Comparison of ENCODE assay signal across 1 cellular context in genomic region chr1:52179073-52179472, GRCh38.
TF ChIP-seq lines count a peak whose summit lies in the region.

No MANE protein-coding gene starts in this region.

TF ChIP-seq in HEK293, 187 proteins besides CTCF, POLR2A, EP300 and RAD21 (continued from another document and continues in another):
- TF ChIP-seq ZBTB44 (tag by site-specific recombination; IDR thresholded peaks at IDR 0.05) (no peak), ZNF169 (tag by site-specific recombination; IDR thresholded peaks at IDR 0.05) (no peak), ZNF24 (tag by site-specific recombination; IDR thresholded peaks at IDR 0.05) (no peak), ZNF362 (tag by site-specific recombination; IDR thresholded peaks at IDR 0.05) (no peak), PRDM10 (tag by site-specific recombination; IDR thresholded peaks at IDR 0.05) (no peak), OVOL3 (tag by site-specific recombination; IDR thresholded peaks at IDR 0.05) (no peak), ZNF654 (tag by site-specific recombination; IDR thresholded peaks at IDR 0.05; ENCODE audit: low read depth) (no peak), ZNF26 (tag by site-specific recombination; IDR thresholded peaks at IDR 0.05) (no peak), ZNF768 (tag by site-specific recombination; IDR thresholded peaks at IDR 0.05) (no peak), ZNF449 (tag by site-specific recombination; IDR thresholded peaks at IDR 0.05) (no peak), ZNF621 (tag by site-specific recombination; IDR thresholded peaks at IDR 0.05) (no peak), ZNF274 (IDR thresholded peaks at IDR 0.05; ENCODE audit: low read length) (no peak), ZNF274 (tag by site-specific recombination; IDR thresholded peaks at IDR 0.05; ENCODE audit: borderline replicate concordance) (no peak), ZNF148 (tag by site-specific recombination; IDR thresholded peaks at IDR 0.05; ENCODE audit: borderline replicate concordance) (no peak), SCRT1 (tag by site-specific recombination; IDR thresholded peaks at IDR 0.05; ENCODE audit: borderline replicate concordance) (no peak), GLI4 (tag by site-specific recombination; IDR thresholded peaks at IDR 0.05) (no peak), ZBTB8A (tag by site-specific recombination; IDR thresholded peaks at IDR 0.05) (no peak), FEZF1 (tag by site-specific recombination; IDR thresholded peaks at IDR 0.05) (no peak), ZNF692 (tag by site-specific recombination; IDR thresholded peaks at IDR 0.05) (no peak), BCL6B (tag by site-specific recombination; IDR thresholded peaks at IDR 0.05) (no peak), ZNF350 (tag by site-specific recombination; IDR thresholded peaks at IDR 0.05) (no peak), ZNF626 (tag by site-specific recombination; IDR thresholded peaks at IDR 0.05) (no peak), ZNF155 (tag by site-specific recombination; IDR thresholded peaks at IDR 0.05) (no peak), PRDM2 (tag by site-specific recombination; IDR thresholded peaks at IDR 0.05; ENCODE audit: borderline replicate concordance) (no peak), HIC1 (tag by site-specific recombination; IDR thresholded peaks at IDR 0.05) (peak; percentile 43), ZNF791 (tag by site-specific recombination; IDR thresholded peaks at IDR 0.05) (no peak), ZNF266 (tag by site-specific recombination; IDR thresholded peaks at IDR 0.05; ENCODE audit: low read depth) (no peak), ZNF391 (tag by site-specific recombination; IDR thresholded peaks at IDR 0.05; ENCODE audit: borderline replicate concordance, low read depth) (no peak), ZSCAN30 (tag by site-specific recombination; IDR thresholded peaks at IDR 0.05) (no peak), SP7 (tag by site-specific recombination; IDR thresholded peaks at IDR 0.05) (0 out of 2 replicates have a peak, but pooled peaks have one; percentile 48), ZNF555 (tag by site-specific recombination; conservative IDR thresholded peaks at IDR 0.05) (no peak), MZF1 (tag by site-specific recombination; IDR thresholded peaks at IDR 0.05; ENCODE audit: borderline replicate concordance) (no peak)
